ENCODE assay signal across 12 cellular contexts in the genomic region with DNA sequence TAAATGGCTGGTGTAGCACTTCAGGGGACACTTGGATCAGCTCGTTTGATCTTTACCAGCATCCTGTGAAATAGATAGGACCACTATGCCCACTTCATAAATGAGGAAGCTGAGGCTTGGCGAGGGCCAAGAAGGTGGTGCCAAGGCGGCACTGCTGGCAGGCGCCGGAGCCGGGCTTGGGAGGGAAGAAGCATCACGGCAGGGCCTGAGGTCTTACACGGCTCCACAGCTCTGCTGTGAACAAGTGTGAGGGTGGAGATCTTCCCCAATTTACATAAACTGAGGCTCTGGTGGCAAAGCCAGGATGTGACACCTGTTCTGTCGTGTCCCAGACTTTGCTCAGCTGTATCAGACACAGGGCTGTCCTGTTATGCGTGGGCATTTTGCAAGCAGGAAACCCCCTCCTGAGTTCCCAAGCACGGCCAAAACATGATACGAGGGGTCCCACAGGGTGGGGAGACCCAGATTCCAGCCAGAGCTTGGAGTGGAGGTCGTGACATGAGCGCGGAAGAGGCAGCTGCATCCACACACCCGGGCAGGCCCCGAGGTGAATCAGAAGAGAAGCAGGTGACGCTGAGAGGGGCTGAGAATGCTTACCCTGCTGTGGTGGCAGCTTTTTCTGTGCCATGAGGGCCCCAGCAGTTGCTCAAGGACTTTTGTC.
A peak's percentile ranks its signal among the peaks of the same experiment; 100 is the strongest.
DNase-seq lines count a peak whose midpoint lies in the region; ATAC-seq and TF ChIP-seq lines count a peak whose summit lies in the region.
"Had no signal": no experiment of that assay in that cellular context is flagged by ENCODE, and none has a peak within 500 bp of the region (broad histone marks: within the 10 kb centered on the region; RNA-seq: fewer than 3 reads in every experiment).

No MANE protein-coding gene starts in this region.

- H3K9me3 Mint-ChIP-seq in memory B cell (no peaks in the 10 kb centered on the region), HFFc6 (no peaks in the 10 kb centered on the region)

- H3K27me3 Mint-ChIP-seq in memory B cell: no peaks in the 10 kb centered on the region
- H3K27me3 Mint-ChIP-seq in HFFc6 (ENCODE audit: insufficient read depth): peaks cover 18% of the 10 kb centered on the region

- H3K36me3 Mint-ChIP-seq in memory B cell: no peaks in the 10 kb centered on the region
- H3K36me3 Mint-ChIP-seq in HFFc6 (ENCODE audit: low read depth): no peaks in the 10 kb centered on the region

- H3K4me3 Mint-ChIP-seq in memory B cell: peak overlapping the region; percentile 70
- no peak overlapping the region for H3K4me3 Mint-ChIP-seq in HFFc6

- no peak for TF ChIP-seq CTCF in HFFc6 (IDR thresholded peaks at IDR 0.05)

- peak; percentile 46 to 53 for DNase-seq in memory B cell (ENCODE audit: low spot score in 2 of 2)
- no peak for DNase-seq in cortex of kidney (lab: John Stamatoyannopoulos, UW)
- DNase-seq in HFFc6: no peak
- DNase-seq in cerebellum (ENCODE audit: low spot score): no peak
- DNase-seq: activated CD4-positive, alpha-beta T cell treated with anti-CD3 and anti-CD28 coated beads for 4 hours; COR-L47; stimulated activated naive CD4-positive, alpha-beta T cell treated with Interleukin-2 at 50 U/mL for 16 hours had no signal

- H3K4me1 Mint-ChIP-seq in memory B cell: peaks cover 48% of the 10 kb centered on the region
- no peaks in the 10 kb centered on the region for H3K4me1 Mint-ChIP-seq in HFFc6 (ENCODE audit: low read depth)

- H3K27ac Mint-ChIP-seq in memory B cell: peak overlapping the region; percentile 94
- no peak overlapping the region for H3K27ac Mint-ChIP-seq in HFFc6

- ATAC-seq in GM18498 (IDR thresholded peaks at IDR 0.05; ENCODE audit: unreplicated experiment) (peak; percentile 66), GM21367 (IDR thresholded peaks at IDR 0.05; ENCODE audit: unreplicated experiment) (peak; percentile 47), HG03175 (IDR thresholded peaks at IDR 0.05; ENCODE audit: unreplicated experiment) (peak; percentile 46), memory B cell (ENCODE audit: low read depth) (peak; percentile 84), GM18861 (IDR thresholded peaks at IDR 0.05; ENCODE audit: unreplicated experiment) (no peak)
- ATAC-seq: left colon had no signal

Comparison
In these comparisons a context has a peak if more than half of its experiments do, and no peak if none do; other contexts are left out.
1. DNase-seq: peak in memory B cell (2 of 2); none in cortex of kidney (single experiment), HFFc6 (single experiment) and cerebellum (single experiment).